8 cellular contexts compared by ENCODE assay signal in the genomic region with DNA sequence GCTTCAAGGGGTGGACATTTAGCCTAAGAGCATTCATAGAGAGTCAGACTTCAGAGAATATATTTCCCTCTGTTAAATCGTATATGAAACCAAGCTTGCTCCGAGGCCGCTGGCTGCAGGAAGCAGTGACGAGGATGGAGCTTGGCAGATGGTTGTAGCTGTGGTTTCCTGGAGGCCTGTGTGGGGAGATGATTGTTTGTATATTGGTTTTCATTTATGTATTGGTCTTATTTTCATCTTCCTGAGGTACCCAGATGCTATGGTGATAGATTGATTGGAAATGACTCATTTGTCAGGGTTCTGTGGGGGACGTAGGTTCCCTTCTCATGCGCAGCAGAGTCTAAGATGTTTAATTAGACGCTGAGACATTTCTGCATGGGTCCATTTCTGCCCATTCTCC. TPM values are rescaled to one million over a fixed set of nuclear protein-coding genes. Genes with fewer than 3 reads are reported as not detected.
A peak's percentile ranks its signal among the peaks of the same experiment; 100 is the strongest.
DNase-seq lines count a peak whose midpoint lies in the region; ATAC-seq and TF ChIP-seq lines count a peak whose summit lies in the region.

No MANE protein-coding gene starts in this region.

- POLR2A ChIA-PET in A673 (lab: Charles Lee; ENCODE audit: low non-redundant PET) = no interaction called here

- H3K4me1 ChIP-seq in adrenal gland (replicated peaks in 1 of 2) (peaks cover 0 to 16% of the 10 kb centered on the region in 2 donors), A673 (ENCODE audit: insufficient read depth, low read length, poor library complexity, severe bottlenecking) (no peaks in the 10 kb centered on the region)

- H3K9me3 ChIP-seq in adrenal gland (replicated peaks in 1 of 3) (peaks cover 0 to 1% (median 0%) of the 10 kb centered on the region in 3 donors), A673 (ENCODE audit: low read depth, low read length, poor library complexity, severe bottlenecking) (no peaks in the 10 kb centered on the region)

- DNase-seq in T follicular helper cell (ENCODE audit: low read depth) = peak; percentile 67
- peak in 2 of 7 donors; percentile 27 to 62 for DNase-seq in adrenal gland
- DNase-seq in non-pigmented ciliary epithelial cell (ENCODE audit: low read depth) = peak; percentile 36
- no peak for DNase-seq in amniotic stem cell (lab: John Stamatoyannopoulos, UW)
- DNase-seq in RKO (ENCODE audit: low spot score) = no peak
- DNase-seq in A673 (ENCODE audit: low spot score) = no peak

- H3K4me3 ChIP-seq in adrenal gland (no peak overlapping the region), A673 (ENCODE audit: low read depth, low read length, poor library complexity, severe bottlenecking) (no peak overlapping the region)

- CTCF ChIA-PET in A673 (lab: Charles Lee) = no interaction called here

- H3K36me3 ChIP-seq in adrenal gland (replicated peaks in 1 of 2) (peaks cover 0 to 11% of the 10 kb centered on the region in 2 donors), A673 (ENCODE audit: insufficient read depth, low read length, poor library complexity, severe bottlenecking) (no peaks in the 10 kb centered on the region)

- peak; percentile 65 for ATAC-seq in GM19468 (IDR thresholded peaks at IDR 0.05; ENCODE audit: extremely low read depth, unreplicated experiment)
- ATAC-seq in HG03521 (IDR thresholded peaks at IDR 0.05; ENCODE audit: unreplicated experiment) = no peak

- H3K27me3 ChIP-seq in adrenal gland (no peaks in the 10 kb centered on the region), A673 (replicated peaks; ENCODE audit: insufficient read depth, low read depth, low read length, poor library complexity) (peaks cover 34% of the 10 kb centered on the region)

- intact Hi-C loops in adrenal gland (cut with DNase I) (no loop called here), A673 (cut with micrococcal nuclease; ENCODE audit: unreplicated experiment) (no loop called here)

- H3K27ac ChIP-seq in adrenal gland = peak overlapping the region in 3 of 5 donors; percentile 8 to 67 (median 31)
- no peak overlapping the region for H3K27ac ChIP-seq in A673 (ENCODE audit: low read depth, low read length, poor library complexity, severe bottlenecking)

- WGBS in adrenal gland, 4 donors = 53 to 68% (median 65%) methylated on average over 7 of the region's 7 CpGs

- BruUV-seq in A673 (replicated peaks; lab: Mats Ljungman, UMichigan) = no TSS peak

- TF ChIP-seq CTCF in adrenal gland (IDR thresholded peaks at IDR 0.05) (no peak), A673 (conservative IDR thresholded peaks at IDR 0.05; ENCODE audit: low read depth, low read length) (no peak)

- no peak for TF ChIP-seq POLR2A in adrenal gland (IDR thresholded peaks at IDR 0.05)

RNA-seq across cellular contexts. Expression of gene MAN1C1, which starts 26.1 kb away (rescaled TPM):
- total RNA-seq in adrenal gland (10 to 100 TPM; 23.7 to 58.7 (median 31.2) TPM), A673 (2021) (0.21 and 0.22 TPM in 2 replicates)
- 10 to 100 TPM in 2 of 3 donors, 1 to 10 TPM in 1; 8.3 to 14.1 (median 13.7) TPM for polyA plus RNA-seq in adrenal gland

Comparison
In these comparisons a context has a peak if more than half of its experiments do, and no peak if none do; other contexts are left out.
1. DNase-seq: peak in T follicular helper cell (single experiment) and non-pigmented ciliary epithelial cell (single experiment); none in amniotic stem cell (single experiment), RKO (single experiment) and A673 (single experiment).
2. RNA of gene MAN1C1, which starts 26.1 kb away (total RNA-seq): 23.7 to 58.7 TPM in adrenal gland; 0.21 to 0.22 TPM in A673; every median in the first group is over 10 times any median in the second.